In genomic region chr7:159157714-159158113, GRCh38 we compare ENCODE assay signal across 27 cellular contexts. TPM values are rescaled to one million over a fixed set of nuclear protein-coding genes. Genes with fewer than 3 reads are reported as not detected.
"Had no signal": no experiment of that assay in that cellular context is flagged by ENCODE, and none has a peak within 500 bp of the region (broad histone marks: within the 10 kb centered on the region; RNA-seq: fewer than 3 reads in every experiment).

No MANE protein-coding gene starts in this region.

- H3K27ac ChIP-seq: coronary artery, dorsolateral prefrontal cortex, esophagus squamous epithelium, gastrocnemius medialis, heart right ventricle, left lung, lower lobe of right lung had no signal

- H3K27me3 Mint-ChIP-seq: naive B cell had no signal

- H3K36me3 ChIP-seq: esophagus squamous epithelium, gastrocnemius medialis, heart right ventricle, left lung, lower lobe of right lung had no signal

- H3K9me3 Mint-ChIP-seq: mesothelial cell of epicardium had no signal

- H3K4me1 ChIP-seq: esophagus squamous epithelium, gastrocnemius medialis, heart right ventricle, left lung, lower lobe of right lung had no signal

- H3K9me3 ChIP-seq: esophagus squamous epithelium, gastrocnemius medialis, heart right ventricle, left lung, lower lobe of right lung, mucosa of descending colon had no signal

- H3K27ac Mint-ChIP-seq: mesothelial cell of epicardium, naive B cell had no signal

- H3K36me3 Mint-ChIP-seq: mesothelial cell of epicardium, naive B cell had no signal

- H3K4me3 Mint-ChIP-seq: mesothelial cell of epicardium, naive B cell had no signal

- DNase-seq: dermis blood vessel endothelial cell; dorsolateral prefrontal cortex; effector CD4-positive, alpha-beta T cell; effector memory CD4-positive, alpha-beta T cell; esophagus squamous epithelium; foreskin fibroblast; foreskin melanocyte; gastrocnemius medialis; glutamatergic neuron; head of caudate nucleus; heart right ventricle; hippocampal formation; left cardiac atrium; left lung; left ventricle myocardium superior; lower lobe of right lung; mesenchymal stem cell; mucosa of descending colon; naive B cell had no signal

- H3K27me3 ChIP-seq: esophagus squamous epithelium, gastrocnemius medialis, left lung had no signal

- H3K4me3 ChIP-seq: coronary artery, dorsolateral prefrontal cortex, esophagus squamous epithelium, gastrocnemius medialis, heart right ventricle, left lung, lower lobe of right lung, mucosa of descending colon had no signal

- H3K4me1 Mint-ChIP-seq: mesothelial cell of epicardium, naive B cell had no signal

RNA-seq across cellular contexts. Expression of gene VIPR2, which starts 13.0 kb away (rescaled TPM):
- total RNA-seq: dermis blood vessel endothelial cell, endothelial cell of umbilical vein, epithelial cell of proximal tubule, glomerular endothelial cell, kidney epithelial cell, lung microvascular endothelial cell, myocyte had no signal
